1 cellular context compared by ENCODE assay signal in genomic region chr11:124759268-124760204, GRCh38.
TF ChIP-seq lines count a peak whose summit lies in the region.

No MANE protein-coding gene starts in this region.

TF ChIP-seq in liver, 16 proteins besides CTCF, POLR2A, EP300 and RAD21 (continued from another document):
- TF ChIP-seq EGR1 (IDR thresholded peaks at IDR 0.05; ENCODE audit: low read depth in 2 of 2) (no peak), TAF1 (conservative IDR thresholded peaks at IDR 0.05) (no peak)
TF ChIP-seq in liver: peak in this region for 3.
